ENCODE assay signal across 8 cellular contexts in genomic region chr3:142888099-142888483, GRCh38. TPM values are rescaled to one million over a fixed set of nuclear protein-coding genes. Genes with fewer than 3 reads are reported as not detected.
DNase-seq lines count a peak whose midpoint lies in the region; ATAC-seq and TF ChIP-seq lines count a peak whose summit lies in the region.

No MANE protein-coding gene starts in this region.

- TF ChIP-seq CTCF in BE2C (IDR thresholded peaks at IDR 0.05; ENCODE audit: low read depth, low read length) (no peak), HL-60 (IDR thresholded peaks at IDR 0.05; ENCODE audit: insufficient read depth, low read length) (no peak), epithelial cell of esophagus (IDR thresholded peaks at IDR 0.05; ENCODE audit: insufficient read depth, low read depth, low read length, missing control alignments) (no peak)

- H3K36me3 ChIP-seq in BE2C = no peaks in the 10 kb centered on the region

- DNase-seq in BE2C (peak; percentile 86), HL-60 (ENCODE audit: low read depth in 1 of 2, low spot score in 1 of 2) (peak in 1 of 2 experiments; percentile 16), RPMI8226 (peak; percentile 71), epithelial cell of esophagus (ENCODE audit: low read depth) (peak; percentile 19), myocyte (ENCODE audit: low read depth) (peak; percentile 9), medulla oblongata (ENCODE audit: extremely low spot score) (no peak)

- no peaks in the 10 kb centered on the region for H3K9me3 ChIP-seq in BE2C

- ATAC-seq in HG03520 (IDR thresholded peaks at IDR 0.05; ENCODE audit: unreplicated experiment) (no peak), HG03108 (IDR thresholded peaks at IDR 0.05; ENCODE audit: unreplicated experiment) (no peak)

- H3K27ac ChIP-seq in HL-60 (replicated peaks) = no peak overlapping the region

- no peaks in the 10 kb centered on the region for H3K27me3 ChIP-seq in BE2C
- H3K27me3 ChIP-seq in HL-60 (ENCODE audit: insufficient read depth, poor library complexity, severe bottlenecking) = peaks cover 33% of the 10 kb centered on the region

- H3K4me3 ChIP-seq in BE2C (ENCODE audit: low read depth, low read length) = peak overlapping the region; percentile 84
- peak overlapping the region; percentile 73 for H3K4me3 ChIP-seq in HL-60 (replicated peaks; ENCODE audit: insufficient read depth, low read length)
- H3K4me3 ChIP-seq in epithelial cell of esophagus (ENCODE audit: low read length) = peak overlapping the region; percentile 38

- H3K4me1 ChIP-seq in BE2C = peaks cover 11% of the 10 kb centered on the region

RNA-seq across cellular contexts. Expression of gene PCOLCE2, which starts 0.8 kb away (rescaled TPM):
- 10.0 TPM for polyA plus RNA-seq in BE2C (2012; ENCODE audit: insufficient read depth, insufficient read length, low read depth)
- total RNA-seq in myocyte = 0.21 TPM in 1 of 2 replicates, not detected in the other
- 0.24 TPM for polyA plus RNA-seq in myocyte (2012)
